10 cellular contexts compared by ENCODE assay signal in the genomic region with DNA sequence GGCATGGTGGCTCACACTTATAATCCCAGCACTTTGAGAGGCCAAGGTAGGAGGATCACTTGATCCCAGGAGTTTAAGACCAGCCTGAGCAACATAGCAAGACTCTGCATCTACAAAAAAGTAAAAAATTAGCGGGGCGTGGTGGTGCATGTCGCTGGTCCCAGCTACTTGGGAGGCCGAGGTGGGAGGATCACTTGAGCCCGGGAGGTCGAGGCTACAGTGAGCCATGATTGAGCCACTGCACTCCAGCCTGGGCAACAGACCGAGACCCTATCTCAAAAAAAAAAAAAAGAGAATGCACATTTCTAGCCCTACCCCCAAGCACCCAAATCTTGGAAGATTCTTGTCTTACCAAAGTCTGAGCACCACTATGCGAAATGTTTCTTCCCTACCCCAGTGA. TPM values are rescaled to one million over a fixed set of nuclear protein-coding genes. Genes with fewer than 3 reads are reported as not detected.
DNase-seq lines count a peak whose midpoint lies in the region; ATAC-seq, FAIRE-seq and TF ChIP-seq lines count a peak whose summit lies in the region.
"Had no signal": no experiment of that assay in that cellular context is flagged by ENCODE, and none has a peak within 500 bp of the region (broad histone marks: within the 10 kb centered on the region; RNA-seq: fewer than 3 reads in every experiment).

No MANE protein-coding gene starts in this region.

- H3K27ac ChIP-seq in angular gyrus (ENCODE audit: low read depth, low read length) (peak overlapping the region; percentile 88), mesenchymal stem cell (ENCODE audit: low read length, poor library complexity, severe bottlenecking) (no peak overlapping the region), thyroid gland (peak overlapping the region; percentile 57 to 94 (median 89))
- H3K27ac ChIP-seq: cardiac muscle cell had no signal

- no peak overlapping the region for H3K23ac ChIP-seq in mesenchymal stem cell (ENCODE audit: low read length in 2 of 2)

- H3K9ac ChIP-seq in mesenchymal stem cell (ENCODE audit: low read length): peak overlapping the region; percentile 97

- no peaks in the 10 kb centered on the region for H3K36me3 ChIP-seq in mesenchymal stem cell (ENCODE audit: control insufficient read depth in 1 of 2, insufficient read depth in 2 of 2, low read depth in 1 of 2, low read length in 2 of 2)
- no peaks in the 10 kb centered on the region for H3K36me3 ChIP-seq in thyroid gland
- H3K36me3 ChIP-seq: cardiac muscle cell, SJSA1 had no signal

- no peak overlapping the region for H2BK120ac ChIP-seq in mesenchymal stem cell (ENCODE audit: low read depth, low read length)

- peaks cover 3% of the 10 kb centered on the region for H3K36me3 Mint-ChIP-seq in activated T-cell treated with anti-CD3 and anti-CD28 coated beads, Interleukin-2, amount 50 U/mL, for 4 hours (ENCODE audit: insufficient read depth)

- 97% methylated on average over 8 of the region's 8 CpGs for WGBS in mesenchymal stem cell
- WGBS in thyroid gland, 2 donors: 94% methylated on average over 8 of the region's 8 CpGs

- TF ChIP-seq POLR2A in thyroid gland (IDR thresholded peaks at IDR 0.05) (no peak), GM12892 (IDR thresholded peaks at IDR 0.05; ENCODE audit: low read depth, low read length) (no peak)

- H2AK5ac ChIP-seq in mesenchymal stem cell (ENCODE audit: low read length, severe bottlenecking): no peak overlapping the region

- no peak for DNase-seq in activated T-cell treated with anti-CD3 and anti-CD28 coated beads, Interleukin-2, amount 50 U/mL, for 4 hours
- no peak for DNase-seq in activated T-cell treated with anti-CD3 and anti-CD28 coated beads, Interleukin-2, amount 50 U/mL, for 48 hours
- DNase-seq in mesenchymal stem cell (no peak), thyroid gland (no peak), NCI-H1417 (lab: John Stamatoyannopoulos, UW) (no peak), GM12892 (ENCODE audit: insufficient read length) (no peak), GOT3 (lab: John Stamatoyannopoulos, UW) (no peak)

- no peak overlapping the region for H3K4me2 ChIP-seq in mesenchymal stem cell (ENCODE audit: low read length, poor library complexity, severe bottlenecking)

- H3K9me3 Mint-ChIP-seq in activated T-cell treated with anti-CD3 and anti-CD28 coated beads, Interleukin-2, amount 50 U/mL, for 4 hours: no peaks in the 10 kb centered on the region

- H3K27me3 Mint-ChIP-seq in activated T-cell treated with anti-CD3 and anti-CD28 coated beads, Interleukin-2, amount 50 U/mL, for 4 hours (ENCODE audit: low read depth): no peaks in the 10 kb centered on the region

- H3K14ac ChIP-seq in mesenchymal stem cell (ENCODE audit: low read length in 2 of 2): no peak overlapping the region

- intact Hi-C loops in thyroid gland (cut with DNase I): no loop called here

- H4K8ac ChIP-seq in mesenchymal stem cell (ENCODE audit: low read length): peak overlapping the region; percentile 45

- H2AFZ ChIP-seq in mesenchymal stem cell (ENCODE audit: low read depth, low read length): no peak overlapping the region

- H2BK15ac ChIP-seq in mesenchymal stem cell (ENCODE audit: low read depth, poor library complexity, severe bottlenecking): no peak overlapping the region

- H3K4me1 ChIP-seq in mesenchymal stem cell (ENCODE audit: control insufficient read depth, insufficient read depth, low read depth, low read length) (peaks cover 12% of the 10 kb centered on the region), thyroid gland (peaks cover 8 to 11% of the 10 kb centered on the region in 2 donors)

- ATAC-seq in activated T-cell treated with anti-CD3 and anti-CD28 coated beads, Interleukin-2, amount 50 U/mL, for 4 hours: no peak

- no peak overlapping the region for H4K91ac ChIP-seq in mesenchymal stem cell (ENCODE audit: low read length)

- no peak for TF ChIP-seq CTCF in thyroid gland (IDR thresholded peaks at IDR 0.05)

- H2BK12ac ChIP-seq in mesenchymal stem cell (ENCODE audit: low read length in 2 of 2): no peak overlapping the region

- H3K18ac ChIP-seq in mesenchymal stem cell (ENCODE audit: low read depth in 1 of 2, low read length in 2 of 2): no peak overlapping the region

- H3K9me3 ChIP-seq in mesenchymal stem cell (ENCODE audit: control insufficient read depth, low read length) (no peaks in the 10 kb centered on the region), thyroid gland (no peaks in the 10 kb centered on the region)
- H3K9me3 ChIP-seq: SJSA1 had no signal

- H3K79me1 ChIP-seq in mesenchymal stem cell (replicated peaks; ENCODE audit: low read length, poor library complexity, severe bottlenecking): no peaks in the 10 kb centered on the region

- peak overlapping the region; percentile 92 for H3K4me3 Mint-ChIP-seq in activated T-cell treated with anti-CD3 and anti-CD28 coated beads, Interleukin-2, amount 50 U/mL, for 4 hours

- no peak for FAIRE-seq in GM12892 (lab: Jason Lieb, UNC)

- H3K27me3 ChIP-seq in mesenchymal stem cell (ENCODE audit: control insufficient read depth in 1 of 2, insufficient read depth in 1 of 2, low read length in 2 of 2): no peaks in the 10 kb centered on the region
- no peaks in the 10 kb centered on the region for H3K27me3 ChIP-seq in thyroid gland
- H3K27me3 ChIP-seq: cardiac muscle cell, SJSA1 had no signal

- H3K4me1 Mint-ChIP-seq in activated T-cell treated with anti-CD3 and anti-CD28 coated beads, Interleukin-2, amount 50 U/mL, for 4 hours (ENCODE audit: low read depth): peaks cover 17% of the 10 kb centered on the region

- H3K4me3 ChIP-seq in mesenchymal stem cell (ENCODE audit: insufficient read depth in 1 of 2, low read depth in 1 of 2, low read length in 2 of 2) (peak overlapping the region in 1 of 2 experiments; percentile 93), thyroid gland (replicated peaks in 1 of 3) (peak overlapping the region in 1 of 3 donors; percentile 52)

- H3K4ac ChIP-seq in mesenchymal stem cell (ENCODE audit: low read depth in 1 of 2, low read length in 2 of 2): no peak overlapping the region

- H2BK5ac ChIP-seq in mesenchymal stem cell (ENCODE audit: low read depth, low read length, poor library complexity, severe bottlenecking): no peak overlapping the region

RNA-seq across cellular contexts. Expression of a gene that starts 15.6 kb away (rescaled TPM):
- total RNA-seq in activated T-cell treated with anti-CD3 and anti-CD28 coated beads, Interleukin-2, amount 50 U/mL, for 4 hours: 10 to 100 TPM; 14.0 to 14.9 (median 14.2) TPM
- 19.2 TPM for polyA plus RNA-seq in mesenchymal stem cell (2013, experiment 1 of 2)
- 19.5 TPM for polyA plus RNA-seq in mesenchymal stem cell (2013, experiment 2 of 2)
- total RNA-seq in thyroid gland: 10 to 100 TPM; 45.1 to 59.1 (median 51.4) TPM
- 29.7 TPM for polyA plus RNA-seq in GM12892 (2012; ENCODE audit: missing spikeins)
